In the genomic region with DNA sequence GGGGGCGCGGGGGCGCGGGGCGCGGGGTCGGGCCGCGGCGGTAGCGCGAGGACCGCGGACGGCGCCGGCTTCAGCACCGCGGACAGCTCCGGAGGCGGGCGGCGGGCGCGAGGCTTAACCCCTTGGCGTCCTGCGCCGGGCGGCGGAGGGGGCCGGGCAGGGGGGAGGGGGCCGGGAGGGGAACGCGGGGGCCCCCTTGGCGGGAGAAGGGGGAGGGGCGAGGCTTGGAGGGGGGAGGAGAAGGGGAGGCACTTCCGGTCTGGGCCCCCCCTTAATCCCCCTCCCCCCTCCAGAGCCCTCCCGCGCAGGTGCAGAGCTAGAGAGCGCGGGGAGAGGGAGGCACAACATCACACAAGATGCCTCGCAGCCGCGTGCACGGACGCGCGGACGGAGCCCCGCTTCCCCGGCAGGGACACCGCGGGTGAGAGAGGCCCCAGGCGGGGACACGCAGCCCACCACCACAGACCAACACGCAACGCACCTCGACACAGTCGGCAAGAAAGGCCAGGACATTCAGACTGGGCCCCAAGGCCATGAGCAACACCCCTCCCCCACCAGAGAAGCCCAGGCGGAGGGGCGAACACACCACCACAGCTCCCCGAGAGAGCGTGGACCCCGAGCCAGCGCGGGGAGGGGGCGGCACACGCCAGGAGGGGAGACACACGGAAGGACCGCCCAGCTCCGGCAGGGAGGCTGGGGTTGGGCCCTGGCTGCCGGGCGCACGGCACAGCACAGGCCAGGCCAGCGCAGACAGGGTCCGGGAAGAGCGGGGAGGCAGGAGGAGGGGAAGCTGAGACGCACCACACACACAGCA, we compare ENCODE assay signal across 9 cellular contexts. TPM values are rescaled to one million over a fixed set of nuclear protein-coding genes. Genes with fewer than 3 reads are reported as not detected.
DNase-seq lines count a peak whose midpoint lies in the region; ATAC-seq and TF ChIP-seq lines count a peak whose summit lies in the region.
"Had no signal": no experiment of that assay in that cellular context is flagged by ENCODE, and none has a peak within 500 bp of the region (broad histone marks: within the 10 kb centered on the region; RNA-seq: fewer than 3 reads in every experiment).

No MANE protein-coding gene starts in this region.

- RAD21 ChIA-PET in HCT116 (lab: Charles Lee; ENCODE audit: low non-redundant PET in 1 of 2, low total read pairs in 2 of 2, uncharacterized antibody in 2 of 2, unreplicated experiment in 2 of 2): no interaction called here

- intact Hi-C loops in HCT116 (cut with micrococcal nuclease): no loop called here

- TF ChIP-seq CTCF in HCT116 (IDR thresholded peaks at IDR 0.05 in 2 of 3, conservative IDR thresholded peaks at IDR 0.05 in 1 of 3; ENCODE audit: borderline replicate concordance in 1 of 3, insufficient read depth in 1 of 3, low read depth in 2 of 3, low read length in 2 of 3) (no peak), WERI-Rb-1 (IDR thresholded peaks at IDR 0.05; ENCODE audit: low read depth, low read length) (no peak)

- H3K36me3 ChIP-seq in HCT116 (ENCODE audit: control insufficient read depth in 1 of 2, insufficient read depth in 2 of 2, low read length in 2 of 2) (no peaks in the 10 kb centered on the region), WERI-Rb-1 (no peaks in the 10 kb centered on the region; the same call in 1 of the 2 replicates), Karpas-422 (ENCODE audit: insufficient read depth, low read length) (no peaks in the 10 kb centered on the region)

- DNase-seq in CD1c-positive myeloid dendritic cell (ENCODE audit: extremely low spot score): peak; percentile 16
- no peak for DNase-seq in HCT116 (ENCODE audit: low read depth, low spot score)
- peak; percentile 84 for DNase-seq in WERI-Rb-1
- DNase-seq in left kidney (ENCODE audit: low read depth, low spot score): peak; percentile 81
- no peak for DNase-seq in Karpas-422
- DNase-seq in central memory CD4-positive, alpha-beta T cell: no peak

- no peak overlapping the region for H3K27ac ChIP-seq in HCT116 (ENCODE audit: low read depth, low read length)
- peak overlapping the region; percentile 84 for H3K27ac ChIP-seq in WERI-Rb-1
- H3K27ac ChIP-seq in Karpas-422 (ENCODE audit: low read length): no peak overlapping the region

- POLR2A ChIA-PET in HCT116 (lab: Charles Lee): no interaction called here

- CTCF ChIA-PET in HCT116 (lab: Charles Lee): interaction anchor here (0.6 kb wide), 1 partner anchor 14 kb away, joined by 3 read pairs; no protein-coding TSS in a partner anchor

- H2AFZ ChIP-seq in HCT116 (ENCODE audit: low read depth, low read length, poor library complexity, severe bottlenecking) (no peak overlapping the region), Karpas-422 (ENCODE audit: low read length) (no peak overlapping the region)

- no peak for TF ChIP-seq POLR2A in HCT116 (IDR thresholded peaks at IDR 0.05; ENCODE audit: borderline replicate concordance, extremely low read depth, insufficient read depth, insufficient read length)

- H4K20me1 ChIP-seq in HCT116 (ENCODE audit: insufficient read depth) (no peaks in the 10 kb centered on the region), Karpas-422 (ENCODE audit: insufficient read depth, low read depth, low read length) (no peaks in the 10 kb centered on the region)

- ATAC-seq in HCT116: peak; percentile 67
- ATAC-seq in HG02870 (IDR thresholded peaks at IDR 0.05; ENCODE audit: unreplicated experiment): no peak
- no peak for ATAC-seq in HG02610 (IDR thresholded peaks at IDR 0.05; ENCODE audit: unreplicated experiment)

- no TSS peak for BruUV-seq in HCT116 (replicated peaks; lab: Mats Ljungman, UMichigan)

- H3K27me3 ChIP-seq in HCT116 (ENCODE audit: insufficient read depth, low read length): peaks cover 32% of the 10 kb centered on the region; the same call in 1 of the 2 replicates
- no peaks in the 10 kb centered on the region for H3K27me3 ChIP-seq in WERI-Rb-1 (ENCODE audit: insufficient read depth, low read depth, severe bottlenecking)
- H3K27me3 ChIP-seq in Karpas-422 (ENCODE audit: low read length): no peaks in the 10 kb centered on the region

- H3K79me2 ChIP-seq in HCT116 (ENCODE audit: insufficient read depth, low read length) (no peaks in the 10 kb centered on the region), Karpas-422 (ENCODE audit: low read length) (no peaks in the 10 kb centered on the region)

- H3K9me2 ChIP-seq in HCT116 (ENCODE audit: insufficient read depth) (no peaks in the 10 kb centered on the region), Karpas-422 (replicated peaks; ENCODE audit: insufficient read depth, low read length) (no peaks in the 10 kb centered on the region)

- H3K4me2 ChIP-seq in HCT116 (ENCODE audit: low read length) (no peak overlapping the region), Karpas-422 (ENCODE audit: low read depth, low read length, poor library complexity, severe bottlenecking) (no peak overlapping the region)

- H3K4me1 ChIP-seq in HCT116 (ENCODE audit: control insufficient read depth in 1 of 2, insufficient read depth in 2 of 2, low read length in 2 of 2) (no peaks in the 10 kb centered on the region), Karpas-422 (ENCODE audit: low read length) (no peaks in the 10 kb centered on the region)

- H3K4me3 ChIP-seq in HCT116 (replicated peaks in 1 of 2; ENCODE audit: low read depth in 1 of 2, low read length in 2 of 2) (no peak overlapping the region), WERI-Rb-1 (ENCODE audit: low read depth, low read length) (peak overlapping the region; percentile 79), Karpas-422 (ENCODE audit: low read length) (no peak overlapping the region)

- H3K9ac ChIP-seq in HCT116 (ENCODE audit: low read length): no peak overlapping the region
- no peak overlapping the region for H3K9ac ChIP-seq in Karpas-422 (ENCODE audit: low read length)

- H3K9me3 ChIP-seq in HCT116 (ENCODE audit: control insufficient read depth in 1 of 2, insufficient read depth in 1 of 2, low read depth in 1 of 2, low read length in 2 of 2): no peaks in the 10 kb centered on the region
- no peaks in the 10 kb centered on the region for H3K9me3 ChIP-seq in WERI-Rb-1 (ENCODE audit: severe bottlenecking)
- H3K9me3 ChIP-seq in Karpas-422 (ENCODE audit: low read length): no peaks in the 10 kb centered on the region

- TF ChIP-seq RAD21 in HCT116 (IDR thresholded peaks at IDR 0.05; ENCODE audit: low read depth): no peak

TF ChIP-seq in HCT116, 20 proteins besides CTCF, POLR2A, EP300 and RAD21:
- TF ChIP-seq, protein P1, sequence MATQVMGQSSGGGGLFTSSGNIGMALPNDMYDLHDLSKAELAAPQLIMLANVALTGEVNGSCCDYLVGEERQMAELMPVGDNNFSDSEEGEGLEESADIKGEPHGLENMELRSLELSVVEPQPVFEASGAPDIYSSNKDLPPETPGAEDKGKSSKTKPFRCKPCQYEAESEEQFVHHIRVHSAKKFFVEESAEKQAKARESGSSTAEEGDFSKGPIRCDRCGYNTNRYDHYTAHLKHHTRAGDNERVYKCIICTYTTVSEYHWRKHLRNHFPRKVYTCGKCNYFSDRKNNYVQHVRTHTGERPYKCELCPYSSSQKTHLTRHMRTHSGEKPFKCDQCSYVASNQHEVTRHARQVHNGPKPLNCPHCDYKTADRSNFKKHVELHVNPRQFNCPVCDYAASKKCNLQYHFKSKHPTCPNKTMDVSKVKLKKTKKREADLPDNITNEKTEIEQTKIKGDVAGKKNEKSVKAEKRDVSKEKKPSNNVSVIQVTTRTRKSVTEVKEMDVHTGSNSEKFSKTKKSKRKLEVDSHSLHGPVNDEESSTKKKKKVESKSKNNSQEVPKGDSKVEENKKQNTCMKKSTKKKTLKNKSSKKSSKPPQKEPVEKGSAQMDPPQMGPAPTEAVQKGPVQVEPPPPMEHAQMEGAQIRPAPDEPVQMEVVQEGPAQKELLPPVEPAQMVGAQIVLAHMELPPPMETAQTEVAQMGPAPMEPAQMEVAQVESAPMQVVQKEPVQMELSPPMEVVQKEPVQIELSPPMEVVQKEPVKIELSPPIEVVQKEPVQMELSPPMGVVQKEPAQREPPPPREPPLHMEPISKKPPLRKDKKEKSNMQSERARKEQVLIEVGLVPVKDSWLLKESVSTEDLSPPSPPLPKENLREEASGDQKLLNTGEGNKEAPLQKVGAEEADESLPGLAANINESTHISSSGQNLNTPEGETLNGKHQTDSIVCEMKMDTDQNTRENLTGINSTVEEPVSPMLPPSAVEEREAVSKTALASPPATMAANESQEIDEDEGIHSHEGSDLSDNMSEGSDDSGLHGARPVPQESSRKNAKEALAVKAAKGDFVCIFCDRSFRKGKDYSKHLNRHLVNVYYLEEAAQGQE (IDR thresholded peaks at IDR 0.05; ENCODE audit: low read depth): peak; percentile 68
- no peak for TF ChIP-seq ZFX (IDR thresholded peaks at IDR 0.05)
- no peak for TF ChIP-seq ATF3 (IDR thresholded peaks at IDR 0.05)
- no peak for TF ChIP-seq YY1 (IDR thresholded peaks at IDR 0.05; ENCODE audit: extremely low read depth, insufficient replicate concordance, low read depth, low read length)
- TF ChIP-seq CEBPB (IDR thresholded peaks at IDR 0.05; ENCODE audit: low read depth): no peak

RNA-seq across cellular contexts. Expression of gene SHANK1, which starts 24.1 kb away (rescaled TPM):
- total RNA-seq in HCT116 (2021; ENCODE audit: unreplicated experiment): 3.0 TPM
- 0.70 and 2.0 TPM in 2 replicates for polyA plus RNA-seq in HCT116 (2012)
- not detected in 2 replicates for total RNA-seq in Karpas-422 (2014; rRNA removed; shearing (Covaris generic); ENCODE audit: low replicate concordance)

RNA-seq across cellular contexts. Expression of gene CLEC11A, which starts 27.7 kb away (rescaled TPM):
- total RNA-seq in HCT116 (2021; ENCODE audit: unreplicated experiment): 7.1 TPM
- polyA plus RNA-seq in HCT116 (2012): 8.3 and 10.0 TPM in 2 replicates
- total RNA-seq in Karpas-422 (2014; rRNA removed; shearing (Covaris generic); ENCODE audit: low replicate concordance): 0.47 and 1.6 TPM in 2 replicates

RNA-seq across cellular contexts. Expression of gene C19orf81, which starts 46.2 kb away (rescaled TPM):
- total RNA-seq in HCT116 (2021; ENCODE audit: unreplicated experiment): 14.5 TPM
- 12.4 and 14.8 TPM in 2 replicates for polyA plus RNA-seq in HCT116 (2012)
- total RNA-seq in Karpas-422 (2014; rRNA removed; shearing (Covaris generic); ENCODE audit: low replicate concordance): 1.1 TPM in 1 of 2 replicates, not detected in the other
- polyA plus RNA-seq: thymus had no signal

RNA-seq across cellular contexts. Expression of gene SYT3, which starts 55.8 kb away (rescaled TPM):
- 4.6 TPM for total RNA-seq in HCT116 (2021; ENCODE audit: unreplicated experiment)
- 4.1 and 4.4 TPM in 2 replicates for polyA plus RNA-seq in HCT116 (2012)
- 0.11 TPM in 1 of 2 replicates, not detected in the other for total RNA-seq in Karpas-422 (2014; rRNA removed; shearing (Covaris generic); ENCODE audit: low replicate concordance)

Comparison
In these comparisons a context has a peak if more than half of its experiments do, and no peak if none do; other contexts are left out.
1. DNase-seq: peak in CD1c-positive myeloid dendritic cell (single experiment), WERI-Rb-1 (single experiment) and left kidney (single experiment); none in HCT116 (single experiment), Karpas-422 (single experiment) and central memory CD4-positive, alpha-beta T cell (single experiment).